Comparison of ENCODE assay signal across 17 cellular contexts in genomic region chr19:54521022-54521859, GRCh38. TPM values are rescaled to one million over a fixed set of nuclear protein-coding genes. Genes with fewer than 3 reads are reported as not detected.
DNase-seq lines count a peak whose midpoint lies in the region; ATAC-seq and TF ChIP-seq lines count a peak whose summit lies in the region.
"Had no signal": no experiment of that assay in that cellular context is flagged by ENCODE, and none has a peak within 500 bp of the region (broad histone marks: within the 10 kb centered on the region; RNA-seq: fewer than 3 reads in every experiment).

No MANE protein-coding gene starts in this region.

- DNase-seq in CD8-positive, alpha-beta T cell, result no peak
- peak; percentile 22 for DNase-seq in activated CD4-positive, alpha-beta memory T cell treated with anti-CD3 and anti-CD28 coated beads for 36 hours
- DNase-seq in medulla oblongata (ENCODE audit: extremely low spot score) (peak; percentile 46), coronary artery (ENCODE audit: low spot score) (no peak), mammary epithelial cell (no peak)
- DNase-seq in NK-92 treated with Interleukin-12 subunit alpha and Interleukin-12 subunit beta, amount 100 ng/mL, for 24 hours (lab: John Stamatoyannopoulos, UW), result no peak
- DNase-seq: Caco-2, endodermal cell, H7, heart left ventricle, left ventricle myocardium superior, NCI-H187, posterior cingulate gyrus had no signal

- no peaks in the 10 kb centered on the region for H3K9me3 ChIP-seq in CD8-positive, alpha-beta T cell (ENCODE audit: low read length)
- peaks cover 14% of the 10 kb centered on the region for H3K9me3 ChIP-seq in mammary epithelial cell (replicated peaks; ENCODE audit: insufficient read depth, low read length)
- H3K9me3 ChIP-seq: Caco-2, heart left ventricle had no signal

- peak overlapping the region; percentile 47 for H3K4me3 Mint-ChIP-seq in CD8-positive, alpha-beta T cell
- H3K4me3 Mint-ChIP-seq in activated CD4-positive, alpha-beta memory T cell treated with anti-CD3 and anti-CD28 coated beads for 36 hours, result peak overlapping the region; percentile 38
- H3K4me3 Mint-ChIP-seq: endodermal cell had no signal

- no peak for TF ChIP-seq CTCF in CD8-positive, alpha-beta T cell (IDR thresholded peaks at IDR 0.05)
- no peak for TF ChIP-seq CTCF in coronary artery (IDR thresholded peaks at IDR 0.05)
- TF ChIP-seq CTCF in mammary epithelial cell (conservative IDR thresholded peaks at IDR 0.05 in 1 of 2, IDR thresholded peaks at IDR 0.05 in 1 of 2; ENCODE audit: extremely low read depth in 1 of 2, insufficient read depth in 1 of 2, low read depth in 1 of 2, low read length in 2 of 2), result no peak

- dilution Hi-C loops in mammary epithelial cell (cut with HindIII; ENCODE audit: low sequenced_read_pairs), result no loop called here

- BruUV-seq in mammary epithelial cell (replicated peaks; lab: Mats Ljungman, UMichigan), result no TSS peak

- no peaks in the 10 kb centered on the region for H3K79me2 ChIP-seq in mammary epithelial cell (ENCODE audit: insufficient read depth, low read length)

- CTCF ChIA-PET in CD8-positive, alpha-beta T cell (lab: Charles Lee), result interaction anchor here (0.9 kb wide), 1 partner anchor 40 kb away, joined by 3 read pairs; no protein-coding TSS in a partner anchor
- CTCF ChIA-PET in activated CD4-positive, alpha-beta memory T cell treated with anti-CD3 and anti-CD28 coated beads for 36 hours (lab: Charles Lee), result no interaction called here
- CTCF ChIA-PET in mammary epithelial cell (lab: Charles Lee; ENCODE audit: low non-redundant PET), result no interaction called here

- peaks cover 12% of the 10 kb centered on the region for H3K4me1 ChIP-seq in CD8-positive, alpha-beta T cell (ENCODE audit: insufficient read depth, low read length)
- no peaks in the 10 kb centered on the region for H3K4me1 ChIP-seq in mammary epithelial cell (ENCODE audit: insufficient read depth, low read length)

- no peak overlapping the region for H3K4me2 ChIP-seq in mammary epithelial cell (ENCODE audit: insufficient read depth, low read depth, low read length)

- intact Hi-C loops in CD8-positive, alpha-beta T cell (cut with DNase I, micrococcal nuclease), result no loop called here
- intact Hi-C loops in activated CD4-positive, alpha-beta memory T cell treated with anti-CD3 and anti-CD28 coated beads for 36 hours (cut with micrococcal nuclease), result no loop called here
- intact Hi-C loops in mammary epithelial cell (cut with micrococcal nuclease), result no loop called here

- H4K20me1 ChIP-seq in mammary epithelial cell (ENCODE audit: insufficient read depth, low read length), result no peaks in the 10 kb centered on the region

- no peak overlapping the region for H3K27ac ChIP-seq in CD8-positive, alpha-beta T cell (ENCODE audit: low read depth, low read length)
- H3K27ac ChIP-seq in coronary artery (no peak overlapping the region), mammary epithelial cell (ENCODE audit: insufficient read depth, low read depth, low read length) (no peak overlapping the region)
- H3K27ac ChIP-seq: heart left ventricle had no signal

- no peak overlapping the region for H2AFZ ChIP-seq in mammary epithelial cell (ENCODE audit: low read depth, low read length)

- POLR2A ChIA-PET in CD8-positive, alpha-beta T cell (lab: Charles Lee), result no interaction called here
- POLR2A ChIA-PET in activated CD4-positive, alpha-beta memory T cell treated with anti-CD3 and anti-CD28 coated beads for 36 hours (lab: Charles Lee), result no interaction called here

- no peak overlapping the region for H3K9ac ChIP-seq in mammary epithelial cell (ENCODE audit: insufficient read depth, low read length)

- in situ Hi-C loops in mammary epithelial cell (cut with MboI; ENCODE audit: low sequenced_read_pairs in 2 of 2), result no loop called here

- 59% methylated on average over 11 of the region's 18 CpGs for WGBS in mammary epithelial cell (ENCODE audit: low coverage, missing lambda C conversion rate)

- H3K9me3 Mint-ChIP-seq in CD8-positive, alpha-beta T cell, result peaks cover 3% of the 10 kb centered on the region
- peaks cover 4% of the 10 kb centered on the region for H3K9me3 Mint-ChIP-seq in activated CD4-positive, alpha-beta memory T cell treated with anti-CD3 and anti-CD28 coated beads for 36 hours

- H3K36me3 Mint-ChIP-seq in CD8-positive, alpha-beta T cell, result no peaks in the 10 kb centered on the region
- peaks cover under 1% of the 10 kb centered on the region for H3K36me3 Mint-ChIP-seq in activated CD4-positive, alpha-beta memory T cell treated with anti-CD3 and anti-CD28 coated beads for 36 hours

- H3K36me3 ChIP-seq in CD8-positive, alpha-beta T cell (ENCODE audit: insufficient read depth, low read length), result no peaks in the 10 kb centered on the region
- no peaks in the 10 kb centered on the region for H3K36me3 ChIP-seq in mammary epithelial cell (ENCODE audit: insufficient read depth, low read length)
- H3K36me3 ChIP-seq: heart left ventricle had no signal

- no peaks in the 10 kb centered on the region for H3K27me3 ChIP-seq in CD8-positive, alpha-beta T cell (ENCODE audit: insufficient read depth, low read length)
- H3K27me3 ChIP-seq in mammary epithelial cell (ENCODE audit: insufficient read depth, low read length), result no peaks in the 10 kb centered on the region

- H3K27ac Mint-ChIP-seq in CD8-positive, alpha-beta T cell, result no peak overlapping the region
- H3K27ac Mint-ChIP-seq in activated CD4-positive, alpha-beta memory T cell treated with anti-CD3 and anti-CD28 coated beads for 36 hours, result peak overlapping the region; percentile 61
- H3K27ac Mint-ChIP-seq: endodermal cell had no signal

- peaks cover 36% of the 10 kb centered on the region for H3K4me1 Mint-ChIP-seq in CD8-positive, alpha-beta T cell (ENCODE audit: low read depth)
- H3K4me1 Mint-ChIP-seq in activated CD4-positive, alpha-beta memory T cell treated with anti-CD3 and anti-CD28 coated beads for 36 hours (ENCODE audit: low read depth), result peaks cover 46% of the 10 kb centered on the region
- H3K4me1 Mint-ChIP-seq: endodermal cell had no signal

- no peak for ATAC-seq in CD8-positive, alpha-beta T cell
- ATAC-seq in GM18907 (IDR thresholded peaks at IDR 0.05; ENCODE audit: unreplicated experiment) (peak; percentile 31), HG03442 (IDR thresholded peaks at IDR 0.05; ENCODE audit: unreplicated experiment) (no peak)
- ATAC-seq: heart left ventricle, left ventricle myocardium superior had no signal

- H3K27me3 Mint-ChIP-seq in CD8-positive, alpha-beta T cell (ENCODE audit: low read depth), result peaks cover 37% of the 10 kb centered on the region
- H3K27me3 Mint-ChIP-seq in activated CD4-positive, alpha-beta memory T cell treated with anti-CD3 and anti-CD28 coated beads for 36 hours, result peaks cover 28% of the 10 kb centered on the region

- no peak overlapping the region for H3K4me3 ChIP-seq in CD8-positive, alpha-beta T cell (ENCODE audit: low read depth, low read length)
- H3K4me3 ChIP-seq in coronary artery (no peak overlapping the region), mammary epithelial cell (replicated peaks in 1 of 3; ENCODE audit: insufficient read depth in 1 of 3, low read depth in 2 of 3, low read length in 3 of 3) (no peak overlapping the region)
- H3K4me3 ChIP-seq: heart left ventricle had no signal

RNA-seq across cellular contexts. Expression of gene LAIR2, which starts 18.6 kb away (rescaled TPM):
- not detected for total RNA-seq in CD8-positive, alpha-beta T cell
- total RNA-seq in activated CD4-positive, alpha-beta memory T cell treated with anti-CD3 and anti-CD28 coated beads for 36 hours, result not detected
- not detected for total RNA-seq in mammary epithelial cell
- not detected for polyA plus RNA-seq in mammary epithelial cell
- not detected for polyA minus RNA-seq in mammary epithelial cell
- total RNA-seq: Caco-2, endodermal cell, H7, left ventricle myocardium superior, subcutaneous adipose tissue had no signal
- polyA plus RNA-seq: heart left ventricle had no signal

RNA-seq across cellular contexts. Expression of gene CDC42EP5, which starts 48.1 kb away (rescaled TPM):
- total RNA-seq in CD8-positive, alpha-beta T cell, result not detected
- not detected for total RNA-seq in activated CD4-positive, alpha-beta memory T cell treated with anti-CD3 and anti-CD28 coated beads for 36 hours
- 10 to 100 TPM in 1 of 2 donors, 1 to 10 TPM in 1; 5.5 to 30.0 TPM for total RNA-seq in mammary epithelial cell
- polyA plus RNA-seq in mammary epithelial cell, result 8.8 TPM
- not detected for polyA minus RNA-seq in mammary epithelial cell

RNA-seq across cellular contexts. Expression of gene LILRA2, which starts 52.3 kb away (rescaled TPM):
- not detected for total RNA-seq in CD8-positive, alpha-beta T cell
- not detected for total RNA-seq in activated CD4-positive, alpha-beta memory T cell treated with anti-CD3 and anti-CD28 coated beads for 36 hours
- not detected for total RNA-seq in mammary epithelial cell
- polyA plus RNA-seq in mammary epithelial cell, result not detected
- not detected for polyA minus RNA-seq in mammary epithelial cell
- total RNA-seq: activated CD8-positive, alpha-beta memory T cell treated with anti-CD3 and anti-CD28 coated beads for 36 hours; Caco-2; endodermal cell; H7 had no signal

RNA-seq across cellular contexts. Expression of gene LENG9, which starts 57.7 kb away (rescaled TPM):
- total RNA-seq in CD8-positive, alpha-beta T cell, result 1 to 10 TPM; 2.3 to 2.7 TPM
- total RNA-seq in activated CD4-positive, alpha-beta memory T cell treated with anti-CD3 and anti-CD28 coated beads for 36 hours, result 1 to 10 TPM; 5.3 to 5.6 TPM
- 1 to 10 TPM; 6.3 to 7.3 TPM for total RNA-seq in mammary epithelial cell
- 1.9 TPM for polyA plus RNA-seq in mammary epithelial cell
- 1.3 TPM for polyA minus RNA-seq in mammary epithelial cell

Comparison
In these comparisons a context has a peak if more than half of its experiments do, and no peak if none do; other contexts are left out.
1. DNase-seq: peak in activated CD4-positive, alpha-beta memory T cell treated with anti-CD3 and anti-CD28 coated beads for 36 hours (single experiment) and medulla oblongata (single experiment); none in CD8-positive, alpha-beta T cell (0 of 7), NK-92 treated with Interleukin-12 subunit alpha and Interleukin-12 subunit beta, amount 100 ng/mL, for 24 hours (single experiment), coronary artery (single experiment) and mammary epithelial cell (single experiment).
2. RNA of gene CDC42EP5, which starts 48.1 kb away (total RNA-seq): 5.5 to 30.0 TPM in mammary epithelial cell; not detected in activated CD4-positive, alpha-beta memory T cell treated with anti-CD3 and anti-CD28 coated beads for 36 hours and not detected in CD8-positive, alpha-beta T cell; every median in the first group is over 4 times any median in the second.